ENCODE assay signal across 16 cellular contexts in the genomic region with DNA sequence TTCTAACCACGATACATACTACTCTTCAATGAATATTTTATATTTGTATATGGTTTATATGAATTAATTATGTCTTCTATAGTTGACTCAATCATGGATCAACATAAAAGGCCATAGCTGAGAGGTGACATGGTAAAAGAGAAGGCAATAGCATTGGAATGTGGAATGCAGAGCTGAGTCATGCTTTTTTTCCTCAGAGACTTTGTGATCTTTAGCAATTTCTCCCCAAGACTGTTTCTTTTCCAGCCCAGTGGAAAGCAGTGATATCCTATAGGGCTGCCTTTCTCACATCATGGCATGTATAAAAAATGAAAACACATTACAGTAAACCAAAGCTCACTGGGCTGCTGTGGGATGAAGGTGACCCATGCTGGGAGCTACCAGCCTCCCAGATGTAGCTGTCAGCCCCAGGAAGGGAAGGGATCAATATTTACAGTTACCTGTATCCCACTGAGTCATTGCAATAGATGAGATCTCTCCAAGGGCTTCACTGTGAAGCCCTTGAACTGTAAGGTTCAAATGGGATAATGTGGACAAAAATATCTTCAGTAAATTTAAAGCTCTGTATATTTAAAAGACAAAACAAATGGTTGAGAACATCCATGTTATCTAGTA. TPM values are rescaled to one million over a fixed set of nuclear protein-coding genes. Genes with fewer than 3 reads are reported as not detected.
DNase-seq lines count a peak whose midpoint lies in the region; ATAC-seq and TF ChIP-seq lines count a peak whose summit lies in the region.
"Had no signal": no experiment of that assay in that cellular context is flagged by ENCODE, and none has a peak within 500 bp of the region (broad histone marks: within the 10 kb centered on the region; RNA-seq: fewer than 3 reads in every experiment).

No MANE protein-coding gene starts in this region.

- H3K36me3 Mint-ChIP-seq in WTC11, result no peaks in the 10 kb centered on the region
- H3K36me3 Mint-ChIP-seq: stimulated activated memory B cell treated with anti-CD40 and anti-IgM and Interleukin-4, amounts not matched to agents 10 μg/mL and 1 μg/mL and 100 μg/mL, for 72 hours had no signal

- H3K27ac Mint-ChIP-seq in WTC11, result 0 out of 2 replicates have a peak overlapping the region, but pooled peaks have one; percentile 45
- H3K27ac Mint-ChIP-seq: dendritic cell treated with granulocyte-macrophage colony-stimulating factor and Interleukin-4, amounts not matched to agents 40 ng/mL and 50 ng/mL, for 4 days; stimulated activated memory B cell treated with anti-CD40 and anti-IgM and Interleukin-4, amounts not matched to agents 10 μg/mL and 1 μg/mL and 100 μg/mL, for 72 hours had no signal

- H3K27ac ChIP-seq in foreskin keratinocyte (no peak overlapping the region), heart left ventricle (no peak overlapping the region)

- intact Hi-C loops in heart left ventricle (cut with DNase I), result no loop called here

- POLR2A ChIA-PET in WTC11 (lab: Charles Lee), result no interaction called here

- no peaks in the 10 kb centered on the region for H3K27me3 Mint-ChIP-seq in WTC11 (ENCODE audit: low read depth)
- H3K27me3 Mint-ChIP-seq: stimulated activated memory B cell treated with anti-CD40 and anti-IgM and Interleukin-4, amounts not matched to agents 10 μg/mL and 1 μg/mL and 100 μg/mL, for 72 hours had no signal

- no peak overlapping the region for H3K4me3 Mint-ChIP-seq in WTC11
- H3K4me3 Mint-ChIP-seq: dendritic cell treated with granulocyte-macrophage colony-stimulating factor and Interleukin-4, amounts not matched to agents 40 ng/mL and 50 ng/mL, for 4 days; nephron; stimulated activated memory B cell treated with anti-CD40 and anti-IgM and Interleukin-4, amounts not matched to agents 10 μg/mL and 1 μg/mL and 100 μg/mL, for 72 hours had no signal

- no peaks in the 10 kb centered on the region for H3K9me3 ChIP-seq in heart left ventricle
- H3K9me3 ChIP-seq: HAP-1 had no signal

- no peaks in the 10 kb centered on the region for H3K36me3 ChIP-seq in heart left ventricle
- H3K36me3 ChIP-seq: HAP-1 had no signal

- TF ChIP-seq CTCF in WTC11 (IDR thresholded peaks at IDR 0.05) (no peak), foreskin keratinocyte (conservative IDR thresholded peaks at IDR 0.05) (no peak), heart left ventricle (IDR thresholded peaks at IDR 0.05) (no peak)

- CTCF ChIA-PET in WTC11 (lab: Charles Lee), result no interaction called here

- ATAC-seq in WTC11 (peak; percentile 24; the same call in 1 of the 2 replicates), foreskin keratinocyte (peak; percentile 87), heart left ventricle (no peak)
- ATAC-seq: Right ventricle myocardium inferior; stimulated activated memory B cell treated with anti-CD40 and anti-IgM and Interleukin-4, amounts not matched to agents 10 μg/mL and 1 μg/mL and 100 μg/mL, for 72 hours had no signal

- H3K9me3 Mint-ChIP-seq in WTC11, result no peaks in the 10 kb centered on the region
- H3K9me3 Mint-ChIP-seq: dendritic cell treated with granulocyte-macrophage colony-stimulating factor and Interleukin-4, amounts not matched to agents 40 ng/mL and 50 ng/mL, for 4 days; nephron; stimulated activated memory B cell treated with anti-CD40 and anti-IgM and Interleukin-4, amounts not matched to agents 10 μg/mL and 1 μg/mL and 100 μg/mL, for 72 hours had no signal

- DNase-seq in 8988T (peak; percentile 15), HCEC 1CT (peak; percentile 89), WTC11 (ENCODE audit: low spot score) (no peak), foreskin keratinocyte (peak; percentile 64 to 83), superior temporal gyrus (ENCODE audit: extremely low spot score) (no peak), dermis blood vessel endothelial cell (no peak), cerebellar cortex (ENCODE audit: low spot score) (no peak), heart left ventricle (no peak)
- DNase-seq: activated CD4-positive, CD25-positive, alpha-beta regulatory T cell treated with anti-CD3 and anti-CD28 coated beads, Interleukin-2, amount 50 U/mL, for 72 hours; AML-193; NCI-H2227 treated with DMSO at 0.1 percent for 48 hours had no signal

- no peaks in the 10 kb centered on the region for H3K27me3 ChIP-seq in foreskin keratinocyte
- no peaks in the 10 kb centered on the region for H3K27me3 ChIP-seq in heart left ventricle

- H3K4me1 ChIP-seq in foreskin keratinocyte, result peaks cover 12% of the 10 kb centered on the region
- no peaks in the 10 kb centered on the region for H3K4me1 ChIP-seq in heart left ventricle

- no peak overlapping the region for H3K4me3 ChIP-seq in heart left ventricle
- H3K4me3 ChIP-seq: HAP-1 had no signal

- TF ChIP-seq POLR2A in heart left ventricle (IDR thresholded peaks at IDR 0.05), result no peak

- H3K4me1 Mint-ChIP-seq in WTC11, result peaks cover 15% of the 10 kb centered on the region
- H3K4me1 Mint-ChIP-seq: stimulated activated memory B cell treated with anti-CD40 and anti-IgM and Interleukin-4, amounts not matched to agents 10 μg/mL and 1 μg/mL and 100 μg/mL, for 72 hours had no signal

- 90 to 97% (median 95%) methylated on average over 1 of the region's 1 CpG for WGBS in heart left ventricle, 4 donors

TF ChIP-seq in WTC11, 78 proteins besides CTCF, POLR2A, EP300 and RAD21:
- TF ChIP-seq ESRRA (CRISPR knock-in tag; IDR thresholded peaks at IDR 0.05; ENCODE audit: borderline replicate concordance) (no peak), ZNF138 (CRISPR knock-in tag; conservative IDR thresholded peaks at IDR 0.05) (no peak), PRRX2 (CRISPR knock-in tag; IDR thresholded peaks at IDR 0.05) (no peak)
- TF ChIP-seq, protein P1, sequence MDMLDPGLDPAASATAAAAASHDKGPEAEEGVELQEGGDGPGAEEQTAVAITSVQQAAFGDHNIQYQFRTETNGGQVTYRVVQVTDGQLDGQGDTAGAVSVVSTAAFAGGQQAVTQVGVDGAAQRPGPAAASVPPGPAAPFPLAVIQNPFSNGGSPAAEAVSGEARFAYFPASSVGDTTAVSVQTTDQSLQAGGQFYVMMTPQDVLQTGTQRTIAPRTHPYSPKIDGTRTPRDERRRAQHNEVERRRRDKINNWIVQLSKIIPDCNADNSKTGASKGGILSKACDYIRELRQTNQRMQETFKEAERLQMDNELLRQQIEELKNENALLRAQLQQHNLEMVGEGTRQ (CRISPR knock-in tag; IDR thresholded peaks at IDR 0.05), result no peak

RNA-seq across cellular contexts. Expression of gene SLC39A12, which starts 30.2 kb away (rescaled TPM):
- total RNA-seq in WTC11 (2021) (not detected in 3 replicates), foreskin keratinocyte (not detected in 2 replicates), dermis blood vessel endothelial cell (under 0.01 TPM in 1 of 2 replicates, not detected in the other), heart left ventricle (under 1 TPM in 2 of 9 donors, not detected in 7; 0.08 to 0.27 TPM)
- polyA plus RNA-seq in foreskin keratinocyte (not detected in 2 replicates), heart left ventricle (not detected)
- total RNA-seq: Right ventricle myocardium inferior had no signal

Comparison
In these comparisons a context has a peak if more than half of its experiments do, and no peak if none do; other contexts are left out.
1. DNase-seq: peak in 8988T (single experiment), HCEC 1CT (single experiment) and foreskin keratinocyte (2 of 2); none in WTC11 (single experiment), superior temporal gyrus (single experiment), dermis blood vessel endothelial cell (single experiment), cerebellar cortex (single experiment) and heart left ventricle (0 of 5).
2. ATAC-seq: peak in WTC11 (single experiment) and foreskin keratinocyte (single experiment); none in heart left ventricle (0 of 4).